ENCODE assay signal across 8 cellular contexts in the genomic region with DNA sequence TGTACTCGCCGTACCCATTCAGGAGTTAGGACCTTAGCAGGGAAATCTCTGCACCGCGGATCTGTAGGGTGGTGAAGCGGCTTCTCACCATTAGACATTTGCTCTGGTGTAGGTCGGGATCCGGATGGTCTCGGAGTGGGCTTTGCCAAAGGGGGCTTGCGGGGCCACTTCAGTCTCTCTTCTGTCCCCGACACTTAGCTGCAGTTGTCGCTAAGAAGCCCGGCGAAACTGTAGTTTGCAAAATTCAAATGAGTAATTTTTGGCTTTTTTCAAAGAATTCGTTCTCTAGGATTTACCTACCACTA. TPM values are rescaled to one million over a fixed set of nuclear protein-coding genes. Genes with fewer than 3 reads are reported as not detected.
DNase-seq lines count a peak whose midpoint lies in the region; ATAC-seq, FAIRE-seq and TF ChIP-seq lines count a peak whose summit lies in the region.

No MANE protein-coding gene starts in this region.

- peak overlapping the region; percentile 87 for H3K27ac ChIP-seq in CD4-positive, CD25-positive, alpha-beta regulatory T cell (ENCODE audit: insufficient read depth, low read length, poor library complexity, severe bottlenecking)
- peak overlapping the region; percentile 84 for H3K27ac ChIP-seq in KMS-11
- peak overlapping the region in 55 of 59 donors; percentile 50 to 92 (median 81) for H3K27ac ChIP-seq in dorsolateral prefrontal cortex

- H3K9me3 ChIP-seq in CD4-positive, CD25-positive, alpha-beta regulatory T cell (ENCODE audit: control insufficient read depth in 2 of 2, low read length in 2 of 2), result no peaks in the 10 kb centered on the region

- peaks cover 13% of the 10 kb centered on the region; the same call in 1 of the 2 replicates for H3K79me2 ChIP-seq in KMS-11 (ENCODE audit: insufficient read depth, low read depth)

- H3K9ac ChIP-seq in KMS-11, result peak overlapping the region; percentile 90

- peaks cover 28 to 56% (median 42%) of the 10 kb centered on the region in 4 donors for H3K4me1 Mint-ChIP-seq in CD4-positive, CD25-positive, alpha-beta regulatory T cell
- H3K4me1 Mint-ChIP-seq in neural crest cell, result peaks cover 23% of the 10 kb centered on the region

- H3K36me3 ChIP-seq in CD4-positive, CD25-positive, alpha-beta regulatory T cell (ENCODE audit: control insufficient read depth, insufficient read depth, low read length), result no peaks in the 10 kb centered on the region
- H3K36me3 ChIP-seq in KMS-11 (ENCODE audit: insufficient read depth), result no peaks in the 10 kb centered on the region

- no peaks in the 10 kb centered on the region for H3K9me3 Mint-ChIP-seq in CD4-positive, CD25-positive, alpha-beta regulatory T cell
- H3K9me3 Mint-ChIP-seq in neural crest cell, result no peaks in the 10 kb centered on the region

- H3K4me3 ChIP-seq in CD4-positive, CD25-positive, alpha-beta regulatory T cell (ENCODE audit: low read depth, low read length), result peak overlapping the region; percentile 93
- H3K4me3 ChIP-seq in KMS-11 (IDR thresholded peaks at IDR 0.05; ENCODE audit: insufficient read depth, low read depth, low read length), result no peak overlapping the region
- peak overlapping the region; percentile 61 to 99 (median 87) for H3K4me3 ChIP-seq in dorsolateral prefrontal cortex

- H3K27me3 Mint-ChIP-seq in CD4-positive, CD25-positive, alpha-beta regulatory T cell, result no peaks in the 10 kb centered on the region
- H3K27me3 Mint-ChIP-seq in neural crest cell (ENCODE audit: low read depth), result no peaks in the 10 kb centered on the region

- ATAC-seq in CD4-positive, CD25-positive, alpha-beta regulatory T cell (ENCODE audit: low read depth in 2 of 2), result no peak
- no peak for ATAC-seq in GM18520 (IDR thresholded peaks at IDR 0.05; ENCODE audit: unreplicated experiment)

- intact Hi-C loops in dorsolateral prefrontal cortex (cut with DNase I), result loop anchor here in 1 of 2 donors (5.0 kb wide), 1 partner anchor 308 kb away; no protein-coding TSS in a partner anchor

- TF ChIP-seq CTCF in KMS-11 (conservative IDR thresholded peaks at IDR 0.05; ENCODE audit: low read depth, low read length) (no peak), dorsolateral prefrontal cortex (IDR thresholded peaks at IDR 0.05 in 54 of 56, conservative IDR thresholded peaks at IDR 0.05 in 2 of 56; ENCODE audit: low read depth in 1 of 56, partially characterized antibody in 56 of 56) (no peak), neural crest cell (conservative IDR thresholded peaks at IDR 0.05) (no peak)

- H3K27me3 ChIP-seq in CD4-positive, CD25-positive, alpha-beta regulatory T cell (ENCODE audit: control insufficient read depth, insufficient read depth, low read length), result no peaks in the 10 kb centered on the region
- no peaks in the 10 kb centered on the region for H3K27me3 ChIP-seq in KMS-11 (ENCODE audit: insufficient read depth, low read depth)
- H3K27me3 ChIP-seq in dorsolateral prefrontal cortex, result no peaks in the 10 kb centered on the region

- H3K4me1 ChIP-seq in CD4-positive, CD25-positive, alpha-beta regulatory T cell (ENCODE audit: control insufficient read depth, insufficient read depth, low read length, poor library complexity, severe bottlenecking), result peaks cover 26% of the 10 kb centered on the region
- H3K4me1 ChIP-seq in KMS-11 (ENCODE audit: low read depth, poor library complexity, severe bottlenecking), result peaks cover 14% of the 10 kb centered on the region

- no peak for FAIRE-seq in RCC 7860 (lab: Jason Lieb, UNC)

- H3K36me3 Mint-ChIP-seq in CD4-positive, CD25-positive, alpha-beta regulatory T cell, result peaks cover 8% of the 10 kb centered on the region
- H3K36me3 Mint-ChIP-seq in neural crest cell (ENCODE audit: low read depth), result peaks cover 1% of the 10 kb centered on the region

- H3K4me3 Mint-ChIP-seq in CD4-positive, CD25-positive, alpha-beta regulatory T cell, result peak overlapping the region; percentile 95 to 100 (median 98)
- peak overlapping the region; percentile 97 for H3K4me3 Mint-ChIP-seq in neural crest cell

- H4K20me1 ChIP-seq in KMS-11 (ENCODE audit: insufficient read depth), result no peaks in the 10 kb centered on the region

- peak overlapping the region; percentile 43 for H3K4me2 ChIP-seq in KMS-11

- peak overlapping the region; percentile 85 for H2AFZ ChIP-seq in KMS-11 (ENCODE audit: low read depth)

- peak overlapping the region; percentile 99 to 100 (median 99) for H3K27ac Mint-ChIP-seq in CD4-positive, CD25-positive, alpha-beta regulatory T cell
- peak overlapping the region; percentile 97 for H3K27ac Mint-ChIP-seq in neural crest cell (ENCODE audit: unreplicated experiment)

- DNase-seq in CD4-positive, CD25-positive, alpha-beta regulatory T cell, result no peak
- DNase-seq in dorsolateral prefrontal cortex, result no peak
- no peak for DNase-seq in neural crest cell (ENCODE audit: low read depth, low spot score)
- no peak for DNase-seq in RCC 7860 (ENCODE audit: low spot score)
- no peak for DNase-seq in activated CD8-positive, alpha-beta memory T cell treated with anti-CD3 and anti-CD28 coated beads, Interleukin-2, amount 50 U/mL, for 4 hours
- DNase-seq in stimulated activated CD4-positive, alpha-beta T cell treated with anti-CD3 and anti-CD28 coated beads, Interleukin-1b, Interleukin-23, amount 100 ng/mL, for 48 hours, result no peak

RNA-seq across cellular contexts. Expression of gene QRSL1, which starts 0.4 kb away (rescaled TPM):
- 9.5 TPM for total RNA-seq in CD4-positive, CD25-positive, alpha-beta regulatory T cell
- polyA plus RNA-seq in CD4-positive, CD25-positive, alpha-beta regulatory T cell, result 10 to 100 TPM in 3 of 4 donors, 1 to 10 TPM in 1; 8.6 to 15.1 (median 11.8) TPM
- total RNA-seq in dorsolateral prefrontal cortex (10 to 100 TPM in 113 of 120 experiments, 1 to 10 TPM in 7; 8.7 to 23.5 (median 12.6) TPM), neural crest cell (18.4 and 19.9 TPM in 2 replicates)

RNA-seq across cellular contexts. Expression of gene RTN4IP1, which starts 0.5 kb away (rescaled TPM):
- total RNA-seq in CD4-positive, CD25-positive, alpha-beta regulatory T cell, result 5.9 TPM
- polyA plus RNA-seq in CD4-positive, CD25-positive, alpha-beta regulatory T cell, result 10 to 100 TPM in 3 of 4 donors, 1 to 10 TPM in 1; 7.7 to 13.8 (median 10.8) TPM
- total RNA-seq in dorsolateral prefrontal cortex, result 10 to 100 TPM in 85 of 120 experiments, 1 to 10 TPM in 35; 4.8 to 17.5 (median 11.7) TPM
- 9.1 and 9.8 TPM in 2 replicates for total RNA-seq in neural crest cell
